ENCODE assay signal across 24 cellular contexts in genomic region chr12:77249892-77250291, GRCh38.
"Had no signal": no experiment of that assay in that cellular context is flagged by ENCODE, and none has a peak within 500 bp of the region (broad histone marks: within the 10 kb centered on the region; RNA-seq: fewer than 3 reads in every experiment).

No MANE protein-coding gene starts in this region.

- H3K4me1 Mint-ChIP-seq: immature natural killer cell, naive B cell had no signal

- H3K4me2 ChIP-seq: hepatocyte had no signal

- H3K9me3 ChIP-seq: esophagus muscularis mucosa, gastroesophageal sphincter, heart left ventricle, left lung, lower lobe of right lung, mucosa of descending colon had no signal

- H3K79me2 ChIP-seq: hepatocyte had no signal

- H3K36me3 ChIP-seq: esophagus muscularis mucosa, gastroesophageal sphincter, heart left ventricle, left lung, lower lobe of right lung had no signal

- H3K4me3 ChIP-seq: coronary artery, dorsolateral prefrontal cortex, esophagus muscularis mucosa, gastroesophageal sphincter, heart left ventricle, hepatocyte, left lung, lower lobe of right lung, mucosa of descending colon had no signal

- H2AFZ ChIP-seq: hepatocyte had no signal

- DNase-seq: dermis blood vessel endothelial cell; dorsolateral prefrontal cortex; effector CD4-positive, alpha-beta T cell; effector memory CD4-positive, alpha-beta T cell; foreskin keratinocyte; heart left ventricle; hypothalamus; immature natural killer cell; islet precursor cell; kidney; kidney glomerular epithelial cell; left lung; left ventricle myocardium superior; lower lobe of right lung; mesenchymal stem cell; mucosa of descending colon; naive B cell had no signal

- H3K27me3 ChIP-seq: dorsolateral prefrontal cortex, esophagus muscularis mucosa, foreskin keratinocyte, gastroesophageal sphincter, heart left ventricle, hepatocyte, left lung had no signal

- H3K27ac Mint-ChIP-seq: immature natural killer cell, mesothelial cell of epicardium, naive B cell had no signal

- H3K27ac ChIP-seq: coronary artery, esophagus muscularis mucosa, foreskin keratinocyte, gastroesophageal sphincter, heart left ventricle, hepatocyte, left lung, lower lobe of right lung had no signal

- H3K4me1 ChIP-seq: esophagus muscularis mucosa, foreskin keratinocyte, gastroesophageal sphincter, left lung, lower lobe of right lung had no signal

- FAIRE-seq: colon, frontal cortex, kidney had no signal

- ATAC-seq: foreskin keratinocyte, gastroesophageal sphincter, heart left ventricle, left lung, left ventricle myocardium superior, lower lobe of right lung, mucosa of descending colon had no signal

- H3K9me3 Mint-ChIP-seq: mesothelial cell of epicardium had no signal

- H3K4me3 Mint-ChIP-seq: immature natural killer cell, mesothelial cell of epicardium, naive B cell had no signal

- H3K36me3 Mint-ChIP-seq: immature natural killer cell, mesothelial cell of epicardium, naive B cell had no signal
